8 cellular contexts compared by ENCODE assay signal in the genomic region with DNA sequence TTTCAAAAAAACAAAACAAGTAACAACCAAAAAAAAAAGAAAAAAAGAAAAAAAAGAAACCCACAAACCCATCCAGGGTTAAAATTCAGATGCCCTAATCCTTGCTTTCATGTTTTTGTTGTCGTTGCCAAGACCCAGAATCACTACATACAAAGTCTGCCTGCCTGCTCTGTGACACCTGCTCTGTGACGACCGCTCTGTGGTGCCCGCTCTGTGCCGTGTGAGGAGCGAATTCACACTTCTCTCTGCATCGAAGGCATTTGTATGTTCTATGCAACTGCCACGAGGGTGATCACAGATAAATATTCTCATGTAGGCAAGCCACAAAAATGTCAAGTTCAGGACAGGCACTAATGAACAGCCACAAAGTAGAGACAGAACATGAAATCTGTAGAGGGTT.
A peak's percentile ranks its signal among the peaks of the same experiment; 100 is the strongest.
DNase-seq lines count a peak whose midpoint lies in the region; ATAC-seq lines count a peak whose summit lies in the region.

No MANE protein-coding gene starts in this region.

- peak overlapping the region; percentile 68 for H3K27ac Mint-ChIP-seq in activated CD4-positive, alpha-beta T cell treated with anti-CD3 and anti-CD28 coated beads for 36 hours
- peak overlapping the region; percentile 89 for H3K27ac Mint-ChIP-seq in stimulated activated naive CD8-positive, alpha-beta T cell treated with anti-CD3 and anti-CD28 coated beads, Interleukin-15, Interleukin-2, amounts not matched to agents 100 ng/mL and 50 ng/mL, for 24 hours

- H3K9me3 Mint-ChIP-seq in activated CD4-positive, alpha-beta T cell treated with anti-CD3 and anti-CD28 coated beads for 36 hours (ENCODE audit: low read depth), result peaks cover 4% of the 10 kb centered on the region
- peaks cover 3% of the 10 kb centered on the region for H3K9me3 Mint-ChIP-seq in stimulated activated naive CD8-positive, alpha-beta T cell treated with anti-CD3 and anti-CD28 coated beads, Interleukin-15, Interleukin-2, amounts not matched to agents 100 ng/mL and 50 ng/mL, for 24 hours

- DNase-seq in activated CD4-positive, alpha-beta T cell treated with anti-CD3 and anti-CD28 coated beads for 36 hours, result no peak
- no peak for DNase-seq in activated CD4-positive, alpha-beta T cell treated with anti-CD3 and anti-CD28 coated beads for 4 hours
- DNase-seq in HT-29 (ENCODE audit: low spot score) (no peak), NCI-H226 (no peak), pons (ENCODE audit: low spot score) (no peak)

- peaks cover 45% of the 10 kb centered on the region for H3K36me3 Mint-ChIP-seq in activated CD4-positive, alpha-beta T cell treated with anti-CD3 and anti-CD28 coated beads for 36 hours (ENCODE audit: low read depth)
- H3K36me3 Mint-ChIP-seq in stimulated activated naive CD8-positive, alpha-beta T cell treated with anti-CD3 and anti-CD28 coated beads, Interleukin-15, Interleukin-2, amounts not matched to agents 100 ng/mL and 50 ng/mL, for 24 hours (ENCODE audit: low read depth), result peaks cover 63% of the 10 kb centered on the region

- no peaks in the 10 kb centered on the region for H3K27me3 Mint-ChIP-seq in activated CD4-positive, alpha-beta T cell treated with anti-CD3 and anti-CD28 coated beads for 36 hours
- H3K27me3 Mint-ChIP-seq in stimulated activated naive CD8-positive, alpha-beta T cell treated with anti-CD3 and anti-CD28 coated beads, Interleukin-15, Interleukin-2, amounts not matched to agents 100 ng/mL and 50 ng/mL, for 24 hours, result no peaks in the 10 kb centered on the region

- peak; percentile 17 for ATAC-seq in activated CD4-positive, alpha-beta T cell treated with anti-CD3 and anti-CD28 coated beads for 36 hours
- ATAC-seq in HG03175 (IDR thresholded peaks at IDR 0.05; ENCODE audit: unreplicated experiment), result peak; percentile 58

- H3K27ac ChIP-seq in angular gyrus (ENCODE audit: low read depth, low read length), result peak overlapping the region; percentile 22

- H3K4me3 Mint-ChIP-seq in activated CD4-positive, alpha-beta T cell treated with anti-CD3 and anti-CD28 coated beads for 36 hours, result no peak overlapping the region
- H3K4me3 Mint-ChIP-seq in stimulated activated naive CD8-positive, alpha-beta T cell treated with anti-CD3 and anti-CD28 coated beads, Interleukin-15, Interleukin-2, amounts not matched to agents 100 ng/mL and 50 ng/mL, for 24 hours, result peak overlapping the region; percentile 47

- H3K4me1 Mint-ChIP-seq in activated CD4-positive, alpha-beta T cell treated with anti-CD3 and anti-CD28 coated beads for 36 hours, result peaks cover 30% of the 10 kb centered on the region
- H3K4me1 Mint-ChIP-seq in stimulated activated naive CD8-positive, alpha-beta T cell treated with anti-CD3 and anti-CD28 coated beads, Interleukin-15, Interleukin-2, amounts not matched to agents 100 ng/mL and 50 ng/mL, for 24 hours (ENCODE audit: low read depth), result peaks cover 50% of the 10 kb centered on the region

- CTCF ChIA-PET in activated CD4-positive, alpha-beta T cell treated with anti-CD3 and anti-CD28 coated beads for 36 hours (lab: Charles Lee), result interaction anchor here (0.6 to 1.8 kb wide), 2 partner anchors 15 to 25 kb away, joined by 4 to 6 read pairs; no protein-coding TSS in a partner anchor

- intact Hi-C loops in activated CD4-positive, alpha-beta T cell treated with anti-CD3 and anti-CD28 coated beads for 36 hours (cut with DNase I, micrococcal nuclease), result loop anchor here (1.0 to 5.0 kb wide), 7 partner anchors 14 to 99 kb away; no protein-coding TSS in a partner anchor

- POLR2A ChIA-PET in activated CD4-positive, alpha-beta T cell treated with anti-CD3 and anti-CD28 coated beads for 36 hours (lab: Charles Lee), result no interaction called here
